Comparison of ENCODE assay signal across 8 cellular contexts in the genomic region with DNA sequence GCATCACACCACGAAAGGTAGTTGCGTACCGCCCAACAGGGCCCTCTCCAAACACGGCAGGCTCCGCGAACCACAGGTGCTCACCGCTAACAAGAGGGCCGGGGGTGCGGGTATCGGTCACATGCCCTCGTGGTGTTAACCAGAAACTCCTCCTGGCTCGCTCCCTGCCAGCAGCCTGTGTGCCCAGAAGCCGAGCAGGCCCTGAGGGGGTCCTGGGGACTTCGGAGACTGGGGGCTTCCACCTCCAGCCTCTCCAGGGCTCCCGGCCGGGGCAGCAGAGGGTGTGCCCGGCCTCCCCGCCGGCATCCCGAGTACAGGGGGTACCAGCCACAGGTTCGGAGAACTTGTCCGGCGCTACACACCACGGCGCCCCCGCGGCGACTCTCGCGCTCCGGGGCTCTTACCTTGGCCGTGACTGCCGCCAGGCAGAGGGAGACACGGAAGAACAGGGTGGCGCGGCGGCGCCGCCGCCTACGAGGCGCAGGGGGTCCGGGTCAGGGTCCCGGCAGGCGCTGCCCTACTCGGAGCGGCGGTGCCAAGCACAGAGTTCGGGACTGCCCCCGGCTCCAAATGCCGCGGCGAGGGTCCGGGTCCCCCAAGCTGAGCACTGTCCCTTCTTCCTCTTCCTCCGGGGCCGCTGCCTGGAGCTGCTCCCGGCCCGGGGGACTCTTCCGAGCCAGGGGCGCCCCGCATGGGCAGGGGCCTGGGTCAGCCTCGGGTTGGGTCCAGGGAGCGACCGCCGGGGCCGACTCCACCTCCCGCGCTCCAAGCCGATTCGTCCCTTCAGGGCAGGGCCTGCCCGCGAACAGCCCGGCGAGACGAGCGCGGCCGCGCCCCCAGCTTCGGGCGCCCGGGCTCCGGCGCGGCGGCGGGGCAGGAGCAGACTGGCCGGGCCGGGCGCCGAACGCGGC. TPM values are rescaled to one million over a fixed set of nuclear protein-coding genes. Genes with fewer than 3 reads are reported as not detected.
A peak's percentile ranks its signal among the peaks of the same experiment; 100 is the strongest.
DNase-seq lines count a peak whose midpoint lies in the region; ATAC-seq, FAIRE-seq and TF ChIP-seq lines count a peak whose summit lies in the region.

A gene (minus strand): TSS at position 886 of the 911 bp plus-strand sequence.

- TF ChIP-seq CTCF in GM06990 (IDR thresholded peaks at IDR 0.05; ENCODE audit: insufficient read depth, low read length, poor library complexity, severe bottlenecking) (no peak), HEK293 (tag by site-specific recombination; IDR thresholded peaks at IDR 0.05) (no peak), OCI-LY3 (IDR thresholded peaks at IDR 0.05; ENCODE audit: low read depth, low read length) (0 out of 2 replicates have a peak, but pooled peaks have one; percentile 3), colonic mucosa (IDR thresholded peaks at IDR 0.05) (no peak), HepG2 (CRISPR knock-in tag; IDR thresholded peaks at IDR 0.05) (no peak)

- H3K27me3 ChIP-seq in GM06990 (replicated peaks; ENCODE audit: control insufficient read depth, insufficient read depth, low read length) (no peaks in the 10 kb centered on the region), OCI-LY3 (ENCODE audit: low read depth, low read length) (peaks cover 26% of the 10 kb centered on the region), colonic mucosa (peaks cover 6% of the 10 kb centered on the region), HepG2 (ENCODE audit: control insufficient read depth in 1 of 2, insufficient read depth in 2 of 2, low read length in 2 of 2) (peaks cover 1 to 16% of the 10 kb centered on the region in 2 experiments; a peak in 3 of 5 replicates)

- DNase-seq in GM06990 (ENCODE audit: extremely low read depth, insufficient read length) (peak; percentile 70), colonic mucosa (peak; percentile 47), HepG2 (ENCODE audit: low spot score) (peak; percentile 13), COLO829 (ENCODE audit: low spot score) (no peak)

- H3K9ac ChIP-seq in OCI-LY3 (ENCODE audit: low read length) (peak within 1 kb of the TSS; percentile 91), colonic mucosa (ENCODE audit: low read depth in 2 of 2, low read length in 2 of 2) (peak within 1 kb of the TSS; percentile 76 to 91), HepG2 (ENCODE audit: insufficient read depth, low read depth, low read length) (peak within 1 kb of the TSS; percentile 75)

- no peak within 1 kb of the TSS for H3K27ac Mint-ChIP-seq in stimulated activated naive CD8-positive, alpha-beta T cell treated with anti-CD3 and anti-CD28 coated beads, Interleukin-15, Interleukin-2, amounts not matched to agents 100 ng/mL and 50 ng/mL, for 24 hours

- no TSS peak for BruUV-seq in HepG2 (replicated peaks; lab: Mats Ljungman, UMichigan)

- peak; percentile 42 for ATAC-seq in HepG2
- no peak for ATAC-seq in GM19463 (IDR thresholded peaks at IDR 0.05; ENCODE audit: unreplicated experiment)

- POLR2A ChIA-PET in HEK293 (lab: Yijun Ruan, JAX) (interaction anchor here (1.1 kb wide), 1 partner anchor 10 kb away, joined by 3 read pairs; no protein-coding TSS in a partner anchor), HepG2 (lab: Yijun Ruan, JAX) (interaction anchor here (1.2 kb wide), 1 partner anchor 380 kb away, joined by 3 read pairs; no protein-coding TSS in a partner anchor)

- H3K9me3 ChIP-seq in HEK293 (ENCODE audit: control insufficient read depth, insufficient read depth, low read depth, low read length), result no peaks in the 10 kb centered on the region
- H3K9me3 ChIP-seq in OCI-LY3 (ENCODE audit: insufficient read depth, low read length), result no peaks in the 10 kb centered on the region
- no peaks in the 10 kb centered on the region for H3K9me3 ChIP-seq in colonic mucosa
- H3K9me3 ChIP-seq in HepG2 (ENCODE audit: low read length), result no peaks in the 10 kb centered on the region

- peaks cover 18% of the 10 kb centered on the region for H3K4me1 ChIP-seq in HEK293 (ENCODE audit: control insufficient read depth, insufficient read depth, low read length)
- H3K4me1 ChIP-seq in OCI-LY3 (ENCODE audit: low read length), result peaks cover 31% of the 10 kb centered on the region
- no peaks in the 10 kb centered on the region for H3K4me1 ChIP-seq in colonic mucosa
- peaks cover 56% of the 10 kb centered on the region for H3K4me1 ChIP-seq in HepG2 (ENCODE audit: insufficient read depth, low read length)

- H3K36me3 Mint-ChIP-seq in stimulated activated naive CD8-positive, alpha-beta T cell treated with anti-CD3 and anti-CD28 coated beads, Interleukin-15, Interleukin-2, amounts not matched to agents 100 ng/mL and 50 ng/mL, for 24 hours (ENCODE audit: low read depth), result no peaks in the 10 kb centered on the region

- no peak for TF ChIP-seq RAD21 in HepG2 (CRISPR knock-in tag; IDR thresholded peaks at IDR 0.05)

- H3K79me2 ChIP-seq in OCI-LY3 (ENCODE audit: low read length) (peaks cover 52% of the 10 kb centered on the region), HepG2 (ENCODE audit: insufficient read depth, low read length) (peaks cover 34% of the 10 kb centered on the region)

- under 1% methylated on average over 25 of the region's 93 CpGs for WGBS in HepG2 (ENCODE audit: low lambda C conversion rate)

- H3K4me3 ChIP-seq in GM06990 (replicated peaks; ENCODE audit: low read depth, low read length) (peak within 1 kb of the TSS; percentile 77), HEK293 (ENCODE audit: low read depth, low read length) (peak within 1 kb of the TSS; percentile 81), OCI-LY3 (ENCODE audit: low read length) (peak within 1 kb of the TSS; percentile 94), colonic mucosa (peak within 1 kb of the TSS; percentile 56), HepG2 (replicated peaks in 1 of 3; ENCODE audit: insufficient read depth in 1 of 3, low read depth in 2 of 3, low read length in 3 of 3) (peak within 1 kb of the TSS; percentile 70 to 82 (median 73))

- H3K36me3 ChIP-seq in GM06990 (ENCODE audit: control insufficient read depth, insufficient read depth, low read length) (no peaks in the 10 kb centered on the region), HEK293 (ENCODE audit: control insufficient read depth in 2 of 2, insufficient read depth in 1 of 2, low read length in 2 of 2) (no peaks in the 10 kb centered on the region), OCI-LY3 (replicated peaks; ENCODE audit: low read depth, low read length) (peaks cover 17% of the 10 kb centered on the region), colonic mucosa (no peaks in the 10 kb centered on the region), HepG2 (replicated peaks in 1 of 2; ENCODE audit: control insufficient read depth in 1 of 2, insufficient read depth in 2 of 2, low read length in 2 of 2) (no peaks in the 10 kb centered on the region)

- no peak for FAIRE-seq in HepG2 (lab: Jason Lieb, UNC)

- intact Hi-C loops in colonic mucosa (cut with DNase I) (loop anchor here (5.0 to 10.0 kb wide), 5 partner anchors 115 to 1235 kb away; no protein-coding TSS in a partner anchor), HepG2 (cut with micrococcal nuclease; ENCODE audit: unreplicated experiment) (loop anchor here (5.0 to 10.0 kb wide), 2 partner anchors 338 to 405 kb away; no protein-coding TSS in a partner anchor)

- peak within 1 kb of the TSS; percentile 60; the same call in 1 of the 2 replicates for H3K27ac ChIP-seq in HEK293 (ENCODE audit: extremely low read depth, low read depth, low read length)
- peak within 1 kb of the TSS; percentile 64 for H3K27ac ChIP-seq in OCI-LY3 (ENCODE audit: low read length)
- peak within 1 kb of the TSS; percentile 68 for H3K27ac ChIP-seq in colonic mucosa
- H3K27ac ChIP-seq in HepG2 (ENCODE audit: extremely low read length, insufficient read depth, low read length), result no peak within 1 kb of the TSS

- in situ Hi-C loops in HepG2 (cut with HindIII; ENCODE audit: extremely low pct_ligation_motif_present, low pct_unique_long_range_greater_than_20kb), result loop anchor here (5.0 to 25.0 kb wide), 2 partner anchors 187 to 408 kb away; no protein-coding TSS in a partner anchor

- CTCF ChIA-PET in HEK293 (lab: Yijun Ruan, JAX) (interaction anchor here (0.6 to 3.1 kb wide), 10 partner anchors 20 to 1477 kb away, joined by 3 to 12 read pairs (median 4); no protein-coding TSS in a partner anchor), HepG2 (lab: Yijun Ruan, JAX; ENCODE audit: low intra/inter-chr PET ratio, low total read pairs) (no interaction called here)

- peaks cover 21% of the 10 kb centered on the region for H3K4me1 Mint-ChIP-seq in stimulated activated naive CD8-positive, alpha-beta T cell treated with anti-CD3 and anti-CD28 coated beads, Interleukin-15, Interleukin-2, amounts not matched to agents 100 ng/mL and 50 ng/mL, for 24 hours (ENCODE audit: low read depth)

- no peak for TF ChIP-seq EP300 in HepG2 (IDR thresholded peaks at IDR 0.05; ENCODE audit: low read depth in 2 of 2, low read length in 2 of 2)
- no peak for TF ChIP-seq EP300 in HepG2 (CRISPR knock-in tag; IDR thresholded peaks at IDR 0.05; ENCODE audit: borderline replicate concordance)

- H4K20me1 ChIP-seq in OCI-LY3 (ENCODE audit: insufficient read depth, low read length), result peaks cover 43% of the 10 kb centered on the region
- no peaks in the 10 kb centered on the region for H4K20me1 ChIP-seq in HepG2 (ENCODE audit: insufficient read depth, low read length)

- peak within 1 kb of the TSS; percentile 75 for H3K4me3 Mint-ChIP-seq in stimulated activated naive CD8-positive, alpha-beta T cell treated with anti-CD3 and anti-CD28 coated beads, Interleukin-15, Interleukin-2, amounts not matched to agents 100 ng/mL and 50 ng/mL, for 24 hours

- H3K9me3 Mint-ChIP-seq in stimulated activated naive CD8-positive, alpha-beta T cell treated with anti-CD3 and anti-CD28 coated beads, Interleukin-15, Interleukin-2, amounts not matched to agents 100 ng/mL and 50 ng/mL, for 24 hours, result no peaks in the 10 kb centered on the region

- no peak for TF ChIP-seq POLR2A in HepG2 (IDR thresholded peaks at IDR 0.05; ENCODE audit: insufficient read depth in 1 of 2, low read depth in 2 of 2, low read length in 2 of 2)

- H3K27me3 Mint-ChIP-seq in stimulated activated naive CD8-positive, alpha-beta T cell treated with anti-CD3 and anti-CD28 coated beads, Interleukin-15, Interleukin-2, amounts not matched to agents 100 ng/mL and 50 ng/mL, for 24 hours, result peaks cover 64% of the 10 kb centered on the region

- H2AFZ ChIP-seq in OCI-LY3 (ENCODE audit: low read depth, low read length) (peak within 1 kb of the TSS; percentile 97), HepG2 (ENCODE audit: low read length) (peak within 1 kb of the TSS; percentile 46)

- H3K4me2 ChIP-seq in OCI-LY3 (ENCODE audit: low read length), result peak within 1 kb of the TSS; percentile 99
- peak within 1 kb of the TSS; percentile 96 for H3K4me2 ChIP-seq in HepG2 (ENCODE audit: low read depth, low read length)

RNA-seq across cellular contexts. Expression of the gene that starts here (rescaled TPM):
- total RNA-seq in colonic mucosa, result 10 to 100 TPM; 45.2 to 46.5 TPM
- 10.2 and 11.0 TPM in 2 replicates for total RNA-seq in HepG2 (2016; rRNA removed; fragmentation: Illumina TruSeq; extraction: Trizol)
- total RNA-seq in HepG2 (2016; cell fraction: cytosol; rRNA removed; fragmentation: Illumina TruSeq; extraction: Trizol; ENCODE audit: low read depth), result 2.6 and 4.8 TPM in 2 replicates
- total RNA-seq in HepG2 (2016; cell fraction: insoluble cytoplasmic fraction; rRNA removed; fragmentation: Illumina TruSeq; extraction: Trizol), result 8.7 and 10.4 TPM in 2 replicates
- 8.0 and 8.7 TPM in 2 replicates for total RNA-seq in HepG2 (2016; cell fraction: membrane; rRNA removed; fragmentation: Illumina TruSeq; extraction: Trizol)
- total RNA-seq in HepG2 (2016; cell fraction: nucleus; rRNA removed; fragmentation: Illumina TruSeq; extraction: Trizol), result 12.6 and 19.7 TPM in 2 replicates
- polyA plus RNA-seq in HepG2 (2011; rRNA removed), result 8.4 and 9.7 TPM in 2 replicates
- 7.6 and 7.8 TPM in 2 replicates for polyA plus RNA-seq in HepG2 (2011; cell fraction: cytosol; rRNA removed)
- polyA plus RNA-seq in HepG2 (2011; cell fraction: nucleus; rRNA removed), result 10.1 and 10.2 TPM in 2 replicates
- 6.8 and 7.7 TPM in 2 replicates for polyA plus RNA-seq in HepG2 (2012)
- 1.0 and 1.3 TPM in 2 replicates for polyA plus RNA-seq in HepG2 (2016; cell fraction: cytosol; fragmentation: Illumina TruSeq; extraction: Trizol; ENCODE audit: low read depth)
- polyA plus RNA-seq in HepG2 (2016; cell fraction: insoluble cytoplasmic fraction; fragmentation: Illumina TruSeq; extraction: Trizol; ENCODE audit: low read depth), result 7.4 and 8.7 TPM in 2 replicates
- 4.7 and 5.3 TPM in 2 replicates for polyA plus RNA-seq in HepG2 (2016; cell fraction: membrane; fragmentation: Illumina TruSeq; extraction: Trizol; ENCODE audit: low read depth)
- polyA plus RNA-seq in HepG2 (2016; cell fraction: nucleus; fragmentation: Illumina TruSeq; extraction: Trizol; ENCODE audit: insufficient read depth, low read depth), result 9.1 and 9.5 TPM in 2 replicates
- polyA minus RNA-seq in HepG2 (2011; rRNA and poly(A)+ RNA removed; ENCODE audit: low replicate concordance), result 0.09 and 45.3 TPM in 2 replicates
- 10.6 and 17.4 TPM in 2 replicates for polyA minus RNA-seq in HepG2 (2011; cell fraction: cytosol; rRNA and poly(A)+ RNA removed)
- polyA minus RNA-seq in HepG2 (2011; cell fraction: nucleus; rRNA and poly(A)+ RNA removed), result 24.1 and 29.6 TPM in 2 replicates
